Comparison of ENCODE assay signal across 35 cellular contexts in the genomic region with DNA sequence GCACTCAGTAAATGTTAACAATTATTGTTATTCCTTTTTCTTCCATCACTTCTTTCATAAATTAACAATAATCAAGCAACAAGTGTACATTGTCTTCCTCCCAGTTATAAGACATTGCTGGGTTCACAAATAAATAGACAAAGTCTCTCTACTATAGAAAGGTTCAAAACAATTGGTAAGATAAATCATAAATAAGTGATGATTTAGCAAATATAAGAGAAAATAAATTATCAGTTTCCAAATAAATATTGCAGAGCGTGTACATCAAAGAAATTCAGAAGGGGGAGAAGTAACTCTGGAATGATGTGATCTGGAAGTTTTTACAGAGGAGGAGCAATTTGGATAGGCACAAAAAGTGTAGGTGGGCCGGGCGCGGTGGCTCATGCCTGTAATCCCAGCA.
"Had no signal": no experiment of that assay in that cellular context is flagged by ENCODE, and none has a peak within 500 bp of the region (broad histone marks: within the 10 kb centered on the region; RNA-seq: fewer than 3 reads in every experiment).

No MANE protein-coding gene starts in this region.

- H3K27ac Mint-ChIP-seq: activated B cell treated with CpG ODN at 0.5 μM for 24 hours; activated CD4-positive, alpha-beta memory T cell treated with anti-CD3 and anti-CD28 coated beads for 36 hours; activated CD4-positive, alpha-beta T cell treated with anti-CD3 and anti-CD28 coated beads, Interleukin-2, amount 10 ng/mL, durations not matched to agents 24 days and 14 days; activated CD8-positive, alpha-beta T cell treated with anti-CD3 and anti-CD28 coated beads for 36 hours; activated naive CD4-positive, alpha-beta T cell treated with anti-CD3 and anti-CD28 coated beads for 36 hours; activated naive CD4-positive, alpha-beta T cell treated with anti-CD3 and anti-CD28 coated beads, Interleukin-2, amount 50 U/mL, for 72 hours; activated naive CD8-positive, alpha-beta T cell treated with anti-CD3 and anti-CD28 coated beads for 36 hours; activated T-cell treated with anti-CD3 and anti-CD28 coated beads, Interleukin-2, amount 50 U/mL, for 72 hours; activated T-helper 1 cell treated with anti-CD3 and anti-CD28 coated beads, Interleukin-12 subunit alpha, Interleukin-12 subunit beta, Interleukin-2, Interleukin-4 antibody, amounts not matched to agents 30 ng/mL and 10 ng/mL and 1 ng/mL, durations not matched to agents 14 hours and 24 hours and 36 hours; activated T-helper 17 cell treated with anti-CD3 and anti-CD28 coated beads, Interleukin-2, amount 50 U/mL, for 72 hours; T-helper 17 cell; T-helper 2 cell treated with Interferon-gamma antibody and Interleukin-4, amounts not matched to agents 5 μg/mL and 100 μg/mL, for 36 hours had no signal

- H3K4me1 ChIP-seq: adrenal gland, body of pancreas, breast epithelium had no signal

- DNase-seq: activated B cell treated with CpG ODN at 0.5 μM for 24 hours; activated CD4-positive, alpha-beta memory T cell treated with anti-CD3 and anti-CD28 coated beads for 36 hours; activated CD4-positive, alpha-beta T cell treated with anti-CD3 and anti-CD28 coated beads for 4 hours; activated CD4-positive, alpha-beta T cell treated with anti-CD3 and anti-CD28 coated beads, Interleukin-2, amount 10 ng/mL, durations not matched to agents 24 days and 14 days; activated CD4-positive, alpha-beta T cell treated with anti-CD3 and anti-CD28 coated beads, Interleukin-2, amount 50 U/mL, for 1 hour; activated CD4-positive, alpha-beta T cell treated with anti-CD3 and anti-CD28 coated beads, Interleukin-2, amount 50 U/mL, for 4 hours; activated CD4-positive, CD25-positive, alpha-beta regulatory T cell treated with anti-CD3 and anti-CD28 coated beads, Interleukin-2, amount 50 U/mL, for 72 hours; activated CD8-positive, alpha-beta memory T cell treated with anti-CD3 and anti-CD28 coated beads, Interleukin-2, amount 50 U/mL, for 4 hours; activated CD8-positive, alpha-beta T cell treated with anti-CD3 and anti-CD28 coated beads for 36 hours; activated effector memory CD4-positive, alpha-beta T cell treated with anti-CD3 and anti-CD28 coated beads, Interleukin-2, amount 50 U/mL, for 16 hours; activated gamma-delta T cell treated with Interleukin-2 at 50 U/mL for 16 hours; activated naive CD4-positive, alpha-beta T cell; activated naive CD4-positive, alpha-beta T cell treated with anti-CD3 and anti-CD28 coated beads for 36 hours; activated naive CD4-positive, alpha-beta T cell treated with anti-CD3 and anti-CD28 coated beads, Interleukin-2, amount 50 U/mL, for 16 hours; activated naive CD8-positive, alpha-beta T cell treated with anti-CD3 and anti-CD28 coated beads for 36 hours; activated T-cell treated with anti-CD3 and anti-CD28 coated beads for 4 hours; activated T-cell treated with anti-CD3 and anti-CD28 coated beads, Interleukin-2, amount 50 U/mL, for 1 hour; activated T-cell treated with anti-CD3 and anti-CD28 coated beads, Interleukin-2, amount 50 U/mL, for 4 hours; activated T-cell treated with anti-CD3 and anti-CD28 coated beads, Interleukin-2, amount 50 U/mL, for 72 hours; adrenal gland; amniotic stem cell; aorta; body of pancreas; brain microvascular endothelial cell; central memory CD4-positive, alpha-beta T cell; T-helper 17 cell; T-helper 9 cell had no signal

- H3K27ac ChIP-seq: adrenal gland, body of pancreas, brain microvascular endothelial cell, breast epithelium, VCaP had no signal

- H3K4me1 Mint-ChIP-seq: activated B cell treated with CpG ODN at 0.5 μM for 24 hours; activated CD4-positive, alpha-beta T cell treated with anti-CD3 and anti-CD28 coated beads, Interleukin-2, amount 10 ng/mL, durations not matched to agents 24 days and 14 days; activated naive CD8-positive, alpha-beta T cell treated with anti-CD3 and anti-CD28 coated beads for 36 hours; activated T-helper 17 cell treated with anti-CD3 and anti-CD28 coated beads, Interleukin-2, amount 50 U/mL, for 72 hours; T-helper 17 cell had no signal

- H3K36me3 ChIP-seq: adrenal gland, brain microvascular endothelial cell, breast epithelium had no signal

- H3K9me3 ChIP-seq: adrenal gland, breast epithelium had no signal

- H3K27me3 Mint-ChIP-seq: activated B cell treated with CpG ODN at 0.5 μM for 24 hours; activated CD4-positive, alpha-beta memory T cell treated with anti-CD3 and anti-CD28 coated beads for 36 hours; activated CD4-positive, alpha-beta T cell treated with anti-CD3 and anti-CD28 coated beads, Interleukin-2, amount 10 ng/mL, durations not matched to agents 24 days and 14 days; activated CD8-positive, alpha-beta T cell treated with anti-CD3 and anti-CD28 coated beads for 36 hours; activated naive CD8-positive, alpha-beta T cell treated with anti-CD3 and anti-CD28 coated beads for 36 hours; activated T-helper 17 cell treated with anti-CD3 and anti-CD28 coated beads, Interleukin-2, amount 50 U/mL, for 72 hours; T-helper 17 cell had no signal

- H3K4me3 Mint-ChIP-seq: activated B cell treated with CpG ODN at 0.5 μM for 24 hours; activated CD4-positive, alpha-beta memory T cell treated with anti-CD3 and anti-CD28 coated beads for 36 hours; activated CD4-positive, alpha-beta T cell treated with anti-CD3 and anti-CD28 coated beads, Interleukin-2, amount 10 ng/mL, durations not matched to agents 24 days and 14 days; activated CD8-positive, alpha-beta T cell treated with anti-CD3 and anti-CD28 coated beads for 36 hours; activated naive CD4-positive, alpha-beta T cell treated with anti-CD3 and anti-CD28 coated beads for 36 hours; activated naive CD8-positive, alpha-beta T cell treated with anti-CD3 and anti-CD28 coated beads for 36 hours; activated T-cell treated with anti-CD3 and anti-CD28 coated beads, Interleukin-2, amount 50 U/mL, for 4 hours; activated T-cell treated with anti-CD3 and anti-CD28 coated beads, Interleukin-2, amount 50 U/mL, for 72 hours; activated T-helper 1 cell treated with anti-CD3 and anti-CD28 coated beads, Interleukin-12 subunit alpha, Interleukin-12 subunit beta, Interleukin-2, Interleukin-4 antibody, amounts not matched to agents 30 ng/mL and 10 ng/mL and 1 ng/mL, durations not matched to agents 14 hours and 24 hours and 36 hours; activated T-helper 17 cell treated with anti-CD3 and anti-CD28 coated beads, Interleukin-2, amount 50 U/mL, for 72 hours; T-helper 17 cell; T-helper 2 cell treated with Interferon-gamma antibody and Interleukin-4, amounts not matched to agents 5 μg/mL and 100 μg/mL, for 36 hours had no signal

- H3K27me3 ChIP-seq: adrenal gland, body of pancreas, brain microvascular endothelial cell, breast epithelium had no signal

- FAIRE-seq: astrocyte, TTC549 had no signal

- ATAC-seq: activated CD8-positive, alpha-beta T cell treated with anti-CD3 and anti-CD28 coated beads for 36 hours; activated naive CD4-positive, alpha-beta T cell treated with anti-CD3 and anti-CD28 coated beads, Interleukin-2, amount 50 U/mL, for 72 hours; activated T-cell treated with anti-CD3 and anti-CD28 coated beads, Interleukin-2, amount 50 U/mL, for 4 hours; activated T-cell treated with anti-CD3 and anti-CD28 coated beads, Interleukin-2, amount 50 U/mL, for 72 hours; activated T-helper 17 cell treated with anti-CD3 and anti-CD28 coated beads, Interleukin-2, amount 50 U/mL, for 72 hours; body of pancreas; T-helper 17 cell had no signal

- H3K4me3 ChIP-seq: adrenal gland, body of pancreas, breast epithelium had no signal

- H3K36me3 Mint-ChIP-seq: activated CD4-positive, alpha-beta memory T cell treated with anti-CD3 and anti-CD28 coated beads for 36 hours; activated naive CD4-positive, alpha-beta T cell treated with anti-CD3 and anti-CD28 coated beads, Interleukin-2, amount 50 U/mL, for 72 hours; activated naive CD8-positive, alpha-beta T cell treated with anti-CD3 and anti-CD28 coated beads for 36 hours had no signal
